ENCODE assay signal across 26 cellular contexts in genomic region chr19:18852634-18853033, GRCh38. TPM values are rescaled to one million over a fixed set of nuclear protein-coding genes. Genes with fewer than 3 reads are reported as not detected.
DNase-seq lines count a peak whose midpoint lies in the region; ATAC-seq, FAIRE-seq and TF ChIP-seq lines count a peak whose summit lies in the region.
"Had no signal": no experiment of that assay in that cellular context is flagged by ENCODE, and none has a peak within 500 bp of the region (broad histone marks: within the 10 kb centered on the region; RNA-seq: fewer than 3 reads in every experiment).

No MANE protein-coding gene starts in this region.

- H3K36me3 Mint-ChIP-seq in stimulated activated effector memory CD8-positive, alpha-beta T cell treated with anti-CD3 and anti-CD28 coated beads, Interleukin-12 subunit alpha, Interleukin-12 subunit beta, amount 100 ng/mL, for 72 hours = peaks cover 100% of the 10 kb centered on the region

- no TSS peak for BruUV-seq in K562 (replicated peaks; lab: Mats Ljungman, UMichigan)

- no peak overlapping the region for H3K9ac ChIP-seq in K562 (ENCODE audit: insufficient read depth in 1 of 2, low read depth in 2 of 2, low read length in 2 of 2)
- H3K9ac ChIP-seq: SK-N-SH had no signal

- no peak for TF ChIP-seq EP300 in K562 (IDR thresholded peaks at IDR 0.05; ENCODE audit: low read length)

- FAIRE-seq in K562 (lab: Jason Lieb, UNC) = no peak
- FAIRE-seq: A549, D721Med, GM19239, H1 had no signal

- no peak for ATAC-seq in right cardiac atrium
- ATAC-seq in heart left ventricle = no peak
- ATAC-seq in K562 = no peak
- ATAC-seq in stimulated activated effector memory CD8-positive, alpha-beta T cell treated with anti-CD3 and anti-CD28 coated beads, Interleukin-12 subunit alpha, Interleukin-12 subunit beta, amount 100 ng/mL, for 72 hours = no peak
- ATAC-seq: A549, HCT116 had no signal

- H3K79me2 ChIP-seq in K562 (ENCODE audit: control insufficient read depth, insufficient read depth, low read length) = peaks cover 23% of the 10 kb centered on the region

- H4K20me1 ChIP-seq in K562 (replicated peaks; ENCODE audit: control insufficient read depth, insufficient read depth, low read length) = peaks cover 14% of the 10 kb centered on the region

- no peak overlapping the region for H3K4me3 Mint-ChIP-seq in stimulated activated effector memory CD8-positive, alpha-beta T cell treated with anti-CD3 and anti-CD28 coated beads, Interleukin-12 subunit alpha, Interleukin-12 subunit beta, amount 100 ng/mL, for 72 hours

- H3K36me3 ChIP-seq in heart left ventricle (peaks cover 8 to 83% (median 76%) of the 10 kb centered on the region in 9 donors), K562 (ENCODE audit: control insufficient read depth, insufficient read depth, low read length) (peaks cover 99% of the 10 kb centered on the region; the same call in 2 of the 3 replicates)

- peaks cover 3% of the 10 kb centered on the region for H3K9me1 ChIP-seq in K562 (ENCODE audit: control insufficient read depth, insufficient read depth, low read length)

- peak in 2 of 3 donors; percentile 12 to 18 for DNase-seq in right cardiac atrium
- no peak for DNase-seq in heart left ventricle
- no peak for DNase-seq in K562 (ENCODE audit: extremely low read depth in 1 of 4, low spot score in 3 of 4)
- DNase-seq in stimulated activated effector memory CD8-positive, alpha-beta T cell treated with anti-CD3 and anti-CD28 coated beads, Interleukin-12 subunit alpha, Interleukin-12 subunit beta, amount 100 ng/mL, for 72 hours (ENCODE audit: low spot score in 2 of 2) = no peak
- no peak for DNase-seq in hepatic stellate cell (ENCODE audit: low spot score)
- no peak for DNase-seq in mucosa of gallbladder (ENCODE audit: low spot score)
- DNase-seq in NCI-H2107 treated with DMSO at 0.1 percent for 48 hours (lab: John Stamatoyannopoulos, UW; ENCODE audit: unreplicated experiment) = no peak
- DNase-seq: BE2C, DMS53, GF-D8, KG1, NCI-H1092 treated with DMSO at 0.1 percent for 48 hours, NCI-H1436 treated with DMSO at 0.1 percent for 48 hours, NCI-H2081, NCI-H2227 treated with DMSO at 0.1 percent for 48 hours, NCI-H510A, NCI-H748 treated with DMSO at 0.1 percent for 48 hours, PC-9, RPMI8226, SIG-M5, SK-N-SH had no signal

- WGBS in right cardiac atrium = 84% methylated on average over 11 of the region's 11 CpGs
- WGBS in heart left ventricle, 4 donors = 86 to 90% (median 87%) methylated on average over 11 of the region's 11 CpGs
- WGBS in K562 (ENCODE audit: insufficient coverage, low coverage, missing lambda C conversion rate) = 93% methylated on average over 9 of the region's 11 CpGs

- H3K27ac ChIP-seq in right cardiac atrium (ENCODE audit: low read length) (no peak overlapping the region), heart left ventricle (no peak overlapping the region), K562 (ENCODE audit: extremely low read depth, low read depth, low read length) (no peak overlapping the region)
- H3K27ac ChIP-seq: A549, PC-9 had no signal

- intact Hi-C loops in right cardiac atrium (cut with DNase I) = loop anchor here in 1 of 4 donors (10.0 kb wide), 1 partner anchor 408 kb away; no protein-coding TSS in a partner anchor
- intact Hi-C loops in heart left ventricle (cut with DNase I) = no loop called here
- intact Hi-C loops in K562 (cut with micrococcal nuclease) = no loop called here

- TF ChIP-seq RAD21 in K562 (CRISPR knock-in tag; conservative IDR thresholded peaks at IDR 0.05 in 1 of 2, IDR thresholded peaks at IDR 0.05 in 1 of 2) = no peak

- H3K27me3 ChIP-seq in right cardiac atrium (ENCODE audit: control insufficient read depth, insufficient read depth) (no peaks in the 10 kb centered on the region), heart left ventricle (no peaks in the 10 kb centered on the region), K562 (ENCODE audit: control insufficient read depth in 2 of 2, insufficient read depth in 2 of 2, low read length in 2 of 2) (no peaks in the 10 kb centered on the region; a peak in 1 of 5 replicates)
- H3K27me3 ChIP-seq: BE2C had no signal

- TF ChIP-seq POLR2A in heart left ventricle (IDR thresholded peaks at IDR 0.05) (no peak), K562 (conservative IDR thresholded peaks at IDR 0.05) (no peak)

- TF ChIP-seq CTCF in heart left ventricle (IDR thresholded peaks at IDR 0.05) (no peak), K562 (IDR thresholded peaks at IDR 0.05 in 2 of 3, conservative IDR thresholded peaks at IDR 0.05 in 1 of 3; ENCODE audit: insufficient read depth in 2 of 3, low read depth in 1 of 3, low read length in 3 of 3) (no peak)

- no peak overlapping the region for H2AFZ ChIP-seq in K562 (ENCODE audit: low read depth, low read length)
- H2AFZ ChIP-seq: PC-9 had no signal

- H3K9me3 Mint-ChIP-seq in stimulated activated effector memory CD8-positive, alpha-beta T cell treated with anti-CD3 and anti-CD28 coated beads, Interleukin-12 subunit alpha, Interleukin-12 subunit beta, amount 100 ng/mL, for 72 hours = no peaks in the 10 kb centered on the region

- H3K4me1 ChIP-seq in right cardiac atrium (ENCODE audit: control insufficient read depth, insufficient read depth, low read length) (peaks cover 20% of the 10 kb centered on the region), heart left ventricle (peaks cover 18 to 40% (median 33%) of the 10 kb centered on the region in 12 donors), K562 (replicated peaks in 1 of 2; ENCODE audit: control insufficient read depth in 2 of 2, insufficient read depth in 2 of 2, low read length in 2 of 2) (peaks cover 2 to 36% of the 10 kb centered on the region in 2 experiments; a peak in 3 of 5 replicates)
- H3K4me1 ChIP-seq: A549 had no signal

- in situ Hi-C loops in K562 (cut with MboI) = no loop called here

- POLR2A ChIA-PET in K562 (lab: Yijun Ruan, JAX) = interaction anchor here (1.6 kb wide), 1 partner anchor 11 kb away, joined by 3 read pairs; no protein-coding TSS in a partner anchor

- H3K4me1 Mint-ChIP-seq in stimulated activated effector memory CD8-positive, alpha-beta T cell treated with anti-CD3 and anti-CD28 coated beads, Interleukin-12 subunit alpha, Interleukin-12 subunit beta, amount 100 ng/mL, for 72 hours = peaks cover 30% of the 10 kb centered on the region

- no peak overlapping the region for H3K4me3 ChIP-seq in right cardiac atrium (ENCODE audit: low read length)
- no peak overlapping the region for H3K4me3 ChIP-seq in heart left ventricle
- no peak overlapping the region for H3K4me3 ChIP-seq in K562
- H3K4me3 ChIP-seq: A549, PC-9 had no signal

- H3K27ac Mint-ChIP-seq in stimulated activated effector memory CD8-positive, alpha-beta T cell treated with anti-CD3 and anti-CD28 coated beads, Interleukin-12 subunit alpha, Interleukin-12 subunit beta, amount 100 ng/mL, for 72 hours = peak overlapping the region; percentile 10

- no peak overlapping the region for H3K4me2 ChIP-seq in K562 (ENCODE audit: insufficient read depth, low read length)
- H3K4me2 ChIP-seq: A549, PC-9, SK-N-SH had no signal

- CTCF ChIA-PET in K562 (lab: Yijun Ruan, JAX; ENCODE audit: low intra/inter-chr PET ratio) = no interaction called here

- no peaks in the 10 kb centered on the region for H3K9me3 ChIP-seq in right cardiac atrium (ENCODE audit: control insufficient read depth, low read length)
- no peaks in the 10 kb centered on the region for H3K9me3 ChIP-seq in heart left ventricle
- H3K9me3 ChIP-seq in K562 (replicated peaks; ENCODE audit: control insufficient read depth, insufficient read depth, low read depth, low read length) = no peaks in the 10 kb centered on the region
- H3K9me3 ChIP-seq: A549, BE2C, SK-N-SH had no signal

RNA-seq across cellular contexts. Expression of gene UPF1, which starts 20.9 kb away (rescaled TPM):
- total RNA-seq in right cardiac atrium = 10 to 100 TPM; 35.2 to 40.0 (median 36.8) TPM
- polyA plus RNA-seq in right cardiac atrium = 31.4 TPM
- total RNA-seq in heart left ventricle = 10 to 100 TPM; 27.5 to 84.4 (median 40.2) TPM
- 10 to 100 TPM; 33.4 to 34.3 TPM for polyA plus RNA-seq in heart left ventricle
- 164 and 380 TPM in 2 replicates for total RNA-seq in K562 (2011; cell fraction: chromatin; rRNA removed; ENCODE audit: low replicate concordance)
- 194 and 199 TPM in 2 replicates for total RNA-seq in K562 (2011; cell fraction: nucleolus; rRNA removed)
- 117 and 137 TPM in 2 replicates for total RNA-seq in K562 (2011; cell fraction: nucleoplasm; rRNA removed)
- total RNA-seq in K562 (2014; rRNA removed) = 59.6 and 66.0 TPM in 2 replicates
- 24.6 and 27.9 TPM in 2 replicates for total RNA-seq in K562 (2014; rRNA removed; fragmentation: Illumina TruSeq; extraction: Trizol)
- 27.8 and 31.1 TPM in 2 replicates for total RNA-seq in K562 (2015; rRNA removed; fragmentation: Illumina TruSeq; extraction: Trizol)
- total RNA-seq in K562 (2021) = 98.8 and 103 TPM in 2 replicates
- polyA plus RNA-seq in K562 (2011; rRNA removed) = 21.5 and 44.9 TPM in 2 replicates
- 21.0 and 30.1 TPM in 2 replicates for polyA plus RNA-seq in K562 (2011; cell fraction: cytosol; rRNA removed)
- 96.8 and 126 TPM in 2 replicates for polyA plus RNA-seq in K562 (2011; cell fraction: nucleus; rRNA removed)
- polyA plus RNA-seq in K562 (2012) = 49.2 and 51.8 TPM in 2 replicates
- 47.1 and 49.1 TPM in 2 replicates for polyA plus RNA-seq in K562 (2014; fragmentation: Illumina TruSeq; extraction: Trizol)
- polyA plus RNA-seq in K562 (2014; fragmentation: Nextera tagmentation; extraction: Ambion mirVana) = under 1 TPM; 0.34 to 0.71 TPM
- 36.5 and 40.7 TPM in 2 replicates for polyA plus RNA-seq in K562 (2014; rRNA removed)
- 68.3 and 101 TPM in 2 replicates for polyA minus RNA-seq in K562 (2011; rRNA and poly(A)+ RNA removed)
- polyA minus RNA-seq in K562 (2011; cell fraction: cytosol; rRNA and poly(A)+ RNA removed) = 99.1 and 134 TPM in 2 replicates
- 61.1 and 76.9 TPM in 2 replicates for polyA minus RNA-seq in K562 (2011; cell fraction: nucleus; rRNA and poly(A)+ RNA removed)
- total RNA-seq in mucosa of gallbladder = 117 TPM

RNA-seq across cellular contexts. Expression of gene CERS1, which starts 43.3 kb away (rescaled TPM):
- total RNA-seq in right cardiac atrium (1 to 10 TPM; 1.1 to 1.9 (median 1.6) TPM), heart left ventricle (1 to 10 TPM in 4 of 9 donors, under 1 TPM in 5; 0.21 to 2.1 (median 0.72) TPM), K562 (2014; rRNA removed) (0.86 TPM in 2 replicates), K562 (2014; rRNA removed; fragmentation: Illumina TruSeq; extraction: Trizol) (0.13 and 0.33 TPM in 2 replicates), K562 (2015; rRNA removed; fragmentation: Illumina TruSeq; extraction: Trizol) (0.43 and 1.4 TPM in 2 replicates), K562 (2021) (1.5 and 1.7 TPM in 2 replicates), mucosa of gallbladder (1.8 TPM)
- polyA plus RNA-seq in right cardiac atrium (1.1 TPM), heart left ventricle (under 1 TPM; 0.27 to 0.40 TPM), K562 (2011; rRNA removed) (1.5 and 3.8 TPM in 2 replicates), K562 (2014; fragmentation: Illumina TruSeq; extraction: Trizol) (0.80 and 1.7 TPM in 2 replicates), K562 (2014; fragmentation: Nextera tagmentation; extraction: Ambion mirVana) (not detected), K562 (2014; rRNA removed) (1.1 TPM in 2 replicates)
- total RNA-seq in K562 (2011; cell fraction: chromatin; rRNA removed; ENCODE audit: low replicate concordance) = 1.3 and 6.2 TPM in 2 replicates
- 4.2 and 5.0 TPM in 2 replicates for total RNA-seq in K562 (2011; cell fraction: nucleolus; rRNA removed)
- 1.5 and 3.7 TPM in 2 replicates for total RNA-seq in K562 (2011; cell fraction: nucleoplasm; rRNA removed)
- 5.5 and 5.7 TPM in 2 replicates for polyA plus RNA-seq in K562 (2011; cell fraction: cytosol; rRNA removed)
- polyA plus RNA-seq in K562 (2011; cell fraction: nucleus; rRNA removed) = 3.7 and 4.0 TPM in 2 replicates
- polyA plus RNA-seq in K562 (2012) = 0.71 and 0.87 TPM in 2 replicates
- polyA minus RNA-seq in K562 (2011; rRNA and poly(A)+ RNA removed) = 1.1 and 2.3 TPM in 2 replicates
- 1.2 and 3.5 TPM in 2 replicates for polyA minus RNA-seq in K562 (2011; cell fraction: cytosol; rRNA and poly(A)+ RNA removed)
- polyA minus RNA-seq in K562 (2011; cell fraction: nucleus; rRNA and poly(A)+ RNA removed) = 0.40 and 0.78 TPM in 2 replicates

Comparison
In these comparisons a context has a peak if more than half of its experiments do, and no peak if none do; other contexts are left out.
1. DNase-seq: peak in right cardiac atrium (2 of 3); none in heart left ventricle (0 of 5), K562 (0 of 4), stimulated activated effector memory CD8-positive, alpha-beta T cell treated with anti-CD3 and anti-CD28 coated beads, Interleukin-12 subunit alpha, Interleukin-12 subunit beta, amount 100 ng/mL, for 72 hours (0 of 2), hepatic stellate cell (single experiment), mucosa of gallbladder (single experiment) and NCI-H2107 treated with DMSO at 0.1 percent for 48 hours (single experiment).